ENCODE assay signal across 8 cellular contexts in genomic region chr11:88543902-88544655, GRCh38.
DNase-seq lines count a peak whose midpoint lies in the region; ATAC-seq and TF ChIP-seq lines count a peak whose summit lies in the region.

No MANE protein-coding gene starts in this region.

- no peaks in the 10 kb centered on the region for H3K36me3 Mint-ChIP-seq in CD14-positive monocyte
- H3K36me3 Mint-ChIP-seq in activated CD8-positive, alpha-beta T cell treated with anti-CD3 and anti-CD28 coated beads for 36 hours (ENCODE audit: low read depth): no peaks in the 10 kb centered on the region
- H3K36me3 Mint-ChIP-seq in effector memory CD8-positive, alpha-beta T cell (ENCODE audit: insufficient read depth): no peaks in the 10 kb centered on the region
- no peaks in the 10 kb centered on the region for H3K36me3 Mint-ChIP-seq in mesothelial cell of epicardium

- H3K27ac Mint-ChIP-seq in CD14-positive monocyte (peak overlapping the region in 1 of 7 donors; percentile 8), mesothelial cell of epicardium (peak overlapping the region; percentile 62)
- no peak overlapping the region for H3K27ac Mint-ChIP-seq in activated CD8-positive, alpha-beta T cell treated with anti-CD3 and anti-CD28 coated beads for 36 hours
- H3K27ac Mint-ChIP-seq in effector memory CD8-positive, alpha-beta T cell: no peak overlapping the region

- TF ChIP-seq CTCF in CD14-positive monocyte (IDR thresholded peaks at IDR 0.05) (peak; percentile 97), mesothelial cell of epicardium (IDR thresholded peaks at IDR 0.05; ENCODE audit: unreplicated experiment) (peak; percentile 58)
- peak; percentile 95 for TF ChIP-seq CTCF in activated CD8-positive, alpha-beta T cell treated with anti-CD3 and anti-CD28 coated beads for 36 hours (IDR thresholded peaks at IDR 0.05)

- no peak overlapping the region for H3K4me3 Mint-ChIP-seq in CD14-positive monocyte
- no peak overlapping the region for H3K4me3 Mint-ChIP-seq in activated CD8-positive, alpha-beta T cell treated with anti-CD3 and anti-CD28 coated beads for 36 hours
- H3K4me3 Mint-ChIP-seq in effector memory CD8-positive, alpha-beta T cell: peak overlapping the region in 1 of 2 donors; percentile 13
- no peak overlapping the region for H3K4me3 Mint-ChIP-seq in mesothelial cell of epicardium

- H3K4me1 Mint-ChIP-seq in CD14-positive monocyte: peaks cover 2% of the 10 kb centered on the region
- peaks cover 4% of the 10 kb centered on the region for H3K4me1 Mint-ChIP-seq in activated CD8-positive, alpha-beta T cell treated with anti-CD3 and anti-CD28 coated beads for 36 hours (ENCODE audit: low read depth)
- H3K4me1 Mint-ChIP-seq in effector memory CD8-positive, alpha-beta T cell (ENCODE audit: low read depth in 2 of 2): peaks cover 4 to 6% of the 10 kb centered on the region in 2 donors
- peaks cover 50% of the 10 kb centered on the region for H3K4me1 Mint-ChIP-seq in mesothelial cell of epicardium

- intact Hi-C loops in CD14-positive monocyte (cut with micrococcal nuclease): loop anchor here in 1 of 2 donors (10.0 kb wide), 1 partner anchor 309 kb away; no protein-coding TSS in a partner anchor
- intact Hi-C loops in activated CD8-positive, alpha-beta T cell treated with anti-CD3 and anti-CD28 coated beads for 36 hours (cut with micrococcal nuclease): loop anchor here (5.0 to 10.0 kb wide), 2 partner anchors 369 to 442 kb away; partner anchors contain the start of gene RAB38

- DNase-seq in CD14-positive monocyte (ENCODE audit: low spot score): peak; percentile 65
- DNase-seq in GM19238 (ENCODE audit: insufficient read length, low spot score): peak; percentile 42
- peak; percentile 81 for DNase-seq in NCI-H82 (lab: John Stamatoyannopoulos, UW)
- peak; percentile 85 for DNase-seq in activated CD8-positive, alpha-beta T cell treated with anti-CD3 and anti-CD28 coated beads for 36 hours
- peak; percentile 67 to 81 (median 70) for DNase-seq in effector memory CD8-positive, alpha-beta T cell
- peak; percentile 58 to 87 for DNase-seq in mesothelial cell of epicardium (ENCODE audit: low spot score in 2 of 2, unreplicated experiment in 2 of 2)
- DNase-seq in stimulated activated CD8-positive, alpha-beta memory T cell treated with anti-CD3 and anti-CD28 coated beads, Interleukin-4, amount 100 ng/mL, for 24 hours (ENCODE audit: low read depth): peak; percentile 56

- CTCF ChIA-PET in activated CD8-positive, alpha-beta T cell treated with anti-CD3 and anti-CD28 coated beads for 36 hours (lab: Charles Lee): interaction anchor here (0.6 to 4.1 kb wide), 23 partner anchors 8 to 1191 kb away, joined by 3 to 55 read pairs (median 3); no protein-coding TSS in a partner anchor

- ATAC-seq in HG03342 (IDR thresholded peaks at IDR 0.05; ENCODE audit: unreplicated experiment): peak; percentile 99
- ATAC-seq in activated CD8-positive, alpha-beta T cell treated with anti-CD3 and anti-CD28 coated beads for 36 hours: peak; percentile 98
- peak; percentile 100 for ATAC-seq in effector memory CD8-positive, alpha-beta T cell (replicated peaks)

- H3K9me3 Mint-ChIP-seq in CD14-positive monocyte (peaks cover 0 to 2% (median 0%) of the 10 kb centered on the region in 7 donors), mesothelial cell of epicardium (peaks cover 3% of the 10 kb centered on the region)
- no peaks in the 10 kb centered on the region for H3K9me3 Mint-ChIP-seq in activated CD8-positive, alpha-beta T cell treated with anti-CD3 and anti-CD28 coated beads for 36 hours
- no peaks in the 10 kb centered on the region for H3K9me3 Mint-ChIP-seq in effector memory CD8-positive, alpha-beta T cell

- H3K27me3 Mint-ChIP-seq in CD14-positive monocyte (ENCODE audit: low read depth in 3 of 3) (peaks cover 1 to 2% (median 1%) of the 10 kb centered on the region in 3 donors), mesothelial cell of epicardium (ENCODE audit: low read depth) (no peaks in the 10 kb centered on the region)
- H3K27me3 Mint-ChIP-seq in activated CD8-positive, alpha-beta T cell treated with anti-CD3 and anti-CD28 coated beads for 36 hours: no peaks in the 10 kb centered on the region
- peaks cover 0 to 5% of the 10 kb centered on the region in 2 donors for H3K27me3 Mint-ChIP-seq in effector memory CD8-positive, alpha-beta T cell

- POLR2A ChIA-PET in activated CD8-positive, alpha-beta T cell treated with anti-CD3 and anti-CD28 coated beads for 36 hours (lab: Charles Lee): interaction anchor here (0.6 kb wide), 1 partner anchor 113 kb away, joined by 3 read pairs; no protein-coding TSS in a partner anchor

Comparison
In these comparisons a context has a peak if more than half of its experiments do, and no peak if none do; other contexts are left out.
1. Peak in every context shown above with its lines: DNase-seq and ATAC-seq.